ENCODE assay signal across 8 cellular contexts in genomic region chr2:200810252-200810650, GRCh38. TPM values are rescaled to one million over a fixed set of nuclear protein-coding genes. Genes with fewer than 3 reads are reported as not detected.
DNase-seq lines count a peak whose midpoint lies in the region; TF ChIP-seq lines count a peak whose summit lies in the region.

No MANE protein-coding gene starts in this region.

- H3K27ac Mint-ChIP-seq in nephron progenitor cell, result peak overlapping the region; percentile 1

- peak overlapping the region in 37 of 59 donors; percentile 72 to 100 (median 96) for H3K4me3 ChIP-seq in dorsolateral prefrontal cortex

- no peak for TF ChIP-seq CTCF in dorsolateral prefrontal cortex (IDR thresholded peaks at IDR 0.05 in 54 of 56, conservative IDR thresholded peaks at IDR 0.05 in 2 of 56; ENCODE audit: low read depth in 1 of 56, partially characterized antibody in 56 of 56)
- no peak for TF ChIP-seq CTCF in nephron progenitor cell (IDR thresholded peaks at IDR 0.05)

- intact Hi-C loops in dorsolateral prefrontal cortex (cut with DNase I), result loop anchor here (5.0 to 10.0 kb wide), 4 partner anchors 52 to 285 kb away; partner anchors contain the start of genes CLK1 (in 1 of the 2), HYCC2 (in 1 of the 2), NDUFB3 (in 1 of the 2) and SGO2 (in 1 of the 2)

- peak overlapping the region; percentile 80 for H3K4me3 Mint-ChIP-seq in nephron progenitor cell

- peaks cover 47% of the 10 kb centered on the region for H3K4me1 Mint-ChIP-seq in nephron progenitor cell

- peak overlapping the region in 53 of 59 donors; percentile 23 to 100 (median 98) for H3K27ac ChIP-seq in dorsolateral prefrontal cortex

- peaks cover 15% of the 10 kb centered on the region for H3K36me3 Mint-ChIP-seq in nephron progenitor cell (ENCODE audit: low read depth)

- H3K27me3 Mint-ChIP-seq in nephron progenitor cell (ENCODE audit: low read depth, poor library complexity), result peaks cover 4% of the 10 kb centered on the region

- no peaks in the 10 kb centered on the region for H3K27me3 ChIP-seq in dorsolateral prefrontal cortex

- H3K9me3 Mint-ChIP-seq in nephron progenitor cell, result no peaks in the 10 kb centered on the region

- DNase-seq in CD1c-positive myeloid dendritic cell (ENCODE audit: extremely low spot score) (peak; percentile 38), M059J (ENCODE audit: low read depth) (peak; percentile 53), dorsolateral prefrontal cortex (no peak), nephron progenitor cell (no peak), DMS153 (lab: John Stamatoyannopoulos, UW) (no peak), KG1 (lab: John Stamatoyannopoulos, UW) (no peak), NAMALWA (ENCODE audit: low spot score) (no peak)
- no peak for DNase-seq in stimulated activated CD4-positive, alpha-beta T cell treated with anti-CD3 and anti-CD28 coated beads, Interleukin-15, amount 100 ng/mL, for 24 hours

RNA-seq across cellular contexts. Expression of gene BZW1, which starts 1.5 kb away (rescaled TPM):
- 448 and 553 TPM in 2 replicates for total RNA-seq in M059J (2014; rRNA removed; shearing (Covaris generic))
- total RNA-seq in dorsolateral prefrontal cortex, result 100 to 1,000 TPM in 98 of 120 experiments, 10 to 100 TPM in 22; 80.5 to 158 (median 116) TPM

RNA-seq across cellular contexts. Expression of gene CLK1, which starts 54.2 kb away (rescaled TPM):
- 26.8 and 40.0 TPM in 2 replicates for total RNA-seq in M059J (2014; rRNA removed; shearing (Covaris generic))
- 100 to 1,000 TPM; 115 to 437 (median 174) TPM for total RNA-seq in dorsolateral prefrontal cortex

Comparison
In these comparisons a context has a peak if more than half of its experiments do, and no peak if none do; other contexts are left out.
1. DNase-seq: peak in CD1c-positive myeloid dendritic cell (single experiment) and M059J (single experiment); none in dorsolateral prefrontal cortex (0 of 10), nephron progenitor cell (single experiment), stimulated activated CD4-positive, alpha-beta T cell treated with anti-CD3 and anti-CD28 coated beads, Interleukin-15, amount 100 ng/mL, for 24 hours (single experiment), DMS153 (single experiment), KG1 (single experiment) and NAMALWA (single experiment).